25 cellular contexts compared by ENCODE assay signal in genomic region chr5:157203417-157203816, GRCh38. TPM values are rescaled to one million over a fixed set of nuclear protein-coding genes. Genes with fewer than 3 reads are reported as not detected.
A peak's percentile ranks its signal among the peaks of the same experiment; 100 is the strongest.
DNase-seq lines count a peak whose midpoint lies in the region; ATAC-seq and TF ChIP-seq lines count a peak whose summit lies in the region.
"Had no signal": no experiment of that assay in that cellular context is flagged by ENCODE, and none has a peak within 500 bp of the region (broad histone marks: within the 10 kb centered on the region; RNA-seq: fewer than 3 reads in every experiment).

No MANE protein-coding gene starts in this region.

- H3K4me1 Mint-ChIP-seq in activated CD4-positive, alpha-beta T cell treated with anti-CD3 and anti-CD28 coated beads, Interleukin-2, amount 10 ng/mL, durations not matched to agents 24 days and 14 days, result peaks cover 79% of the 10 kb centered on the region
- peaks cover 85% of the 10 kb centered on the region for H3K4me1 Mint-ChIP-seq in CD8-positive, alpha-beta T cell (ENCODE audit: low read depth)
- peaks cover 57% of the 10 kb centered on the region for H3K4me1 Mint-ChIP-seq in activated T-helper 17 cell treated with anti-CD3 and anti-CD28 coated beads, Interleukin-2, amount 50 U/mL, for 72 hours

- H3K36me3 Mint-ChIP-seq in activated CD4-positive, alpha-beta T cell treated with anti-CD3 and anti-CD28 coated beads, Interleukin-2, amount 10 ng/mL, durations not matched to agents 24 days and 14 days (ENCODE audit: low read depth), result peaks cover 78% of the 10 kb centered on the region
- peaks cover 82% of the 10 kb centered on the region for H3K36me3 Mint-ChIP-seq in CD8-positive, alpha-beta T cell
- peaks cover 100% of the 10 kb centered on the region for H3K36me3 Mint-ChIP-seq in activated T-helper 17 cell treated with anti-CD3 and anti-CD28 coated beads, Interleukin-2, amount 50 U/mL, for 72 hours (ENCODE audit: low read depth)

- peaks cover 96% of the 10 kb centered on the region for H3K4me1 ChIP-seq in CD8-positive, alpha-beta T cell (ENCODE audit: insufficient read depth, low read length)
- no peaks in the 10 kb centered on the region for H3K4me1 ChIP-seq in mucosa of descending colon (ENCODE audit: low read depth)
- H3K4me1 ChIP-seq: adrenal gland, lower lobe of right lung, psoas muscle, upper lobe of left lung had no signal

- peak overlapping the region; percentile 86 for H3K27ac Mint-ChIP-seq in activated CD4-positive, alpha-beta T cell treated with anti-CD3 and anti-CD28 coated beads, Interleukin-2, amount 10 ng/mL, durations not matched to agents 24 days and 14 days
- peak overlapping the region; percentile 92 for H3K27ac Mint-ChIP-seq in CD8-positive, alpha-beta T cell
- peak overlapping the region; percentile 84 for H3K27ac Mint-ChIP-seq in activated T-helper 17 cell treated with anti-CD3 and anti-CD28 coated beads, Interleukin-2, amount 50 U/mL, for 72 hours

- peak overlapping the region; percentile 35 for H3K4me3 ChIP-seq in CD8-positive, alpha-beta T cell (ENCODE audit: low read depth, low read length)
- H3K4me3 ChIP-seq in mucosa of descending colon, result no peak overlapping the region
- H3K4me3 ChIP-seq: adrenal gland, lower lobe of right lung, psoas muscle, upper lobe of left lung had no signal

- intact Hi-C loops in activated CD4-positive, alpha-beta T cell treated with anti-CD3 and anti-CD28 coated beads, Interleukin-2, amount 10 ng/mL, durations not matched to agents 24 days and 14 days (cut with micrococcal nuclease), result no loop called here
- intact Hi-C loops in CD8-positive, alpha-beta T cell (cut with DNase I, micrococcal nuclease), result loop anchor here in 1 of 2 experiments (1.0 kb wide), 1 partner anchor 9 kb away; no protein-coding TSS in a partner anchor
- intact Hi-C loops in mucosa of descending colon (cut with DNase I, micrococcal nuclease), result no loop called here

- no peaks in the 10 kb centered on the region for H3K9me3 ChIP-seq in CD8-positive, alpha-beta T cell (ENCODE audit: low read length)
- no peaks in the 10 kb centered on the region for H3K9me3 ChIP-seq in mucosa of descending colon
- H3K9me3 ChIP-seq: adrenal gland, psoas muscle, upper lobe of left lung had no signal

- H3K27ac ChIP-seq in CD8-positive, alpha-beta T cell (ENCODE audit: low read depth, low read length), result peak overlapping the region; percentile 34
- H3K27ac ChIP-seq: adrenal gland, brain microvascular endothelial cell, lower lobe of right lung, psoas muscle, upper lobe of left lung had no signal

- no peaks in the 10 kb centered on the region for H3K9me3 Mint-ChIP-seq in activated CD4-positive, alpha-beta T cell treated with anti-CD3 and anti-CD28 coated beads, Interleukin-2, amount 10 ng/mL, durations not matched to agents 24 days and 14 days
- H3K9me3 Mint-ChIP-seq in CD8-positive, alpha-beta T cell, result peaks cover 8% of the 10 kb centered on the region
- peaks cover 3% of the 10 kb centered on the region for H3K9me3 Mint-ChIP-seq in activated T-helper 17 cell treated with anti-CD3 and anti-CD28 coated beads, Interleukin-2, amount 50 U/mL, for 72 hours

- POLR2A ChIA-PET in CD8-positive, alpha-beta T cell (lab: Charles Lee), result interaction anchor here (0.6 to 6.0 kb wide), 18 partner anchors 9 to 70 kb away, joined by 3 to 63 read pairs (median 7); partner anchors contain the start of genes ITK and MED7

- peaks cover 20% of the 10 kb centered on the region for H3K36me3 ChIP-seq in CD8-positive, alpha-beta T cell (ENCODE audit: insufficient read depth, low read length)
- no peaks in the 10 kb centered on the region for H3K36me3 ChIP-seq in mucosa of descending colon (ENCODE audit: low read depth)
- H3K36me3 ChIP-seq: adrenal gland, brain microvascular endothelial cell, lower lobe of right lung, upper lobe of left lung had no signal

- H3K4me3 Mint-ChIP-seq in activated CD4-positive, alpha-beta T cell treated with anti-CD3 and anti-CD28 coated beads, Interleukin-2, amount 10 ng/mL, durations not matched to agents 24 days and 14 days, result peak overlapping the region; percentile 76
- peak overlapping the region; percentile 54 for H3K4me3 Mint-ChIP-seq in CD8-positive, alpha-beta T cell
- H3K4me3 Mint-ChIP-seq in activated T-helper 17 cell treated with anti-CD3 and anti-CD28 coated beads, Interleukin-2, amount 50 U/mL, for 72 hours, result peak overlapping the region; percentile 72

- H3K27me3 Mint-ChIP-seq in activated CD4-positive, alpha-beta T cell treated with anti-CD3 and anti-CD28 coated beads, Interleukin-2, amount 10 ng/mL, durations not matched to agents 24 days and 14 days, result no peaks in the 10 kb centered on the region
- no peaks in the 10 kb centered on the region for H3K27me3 Mint-ChIP-seq in CD8-positive, alpha-beta T cell (ENCODE audit: low read depth)
- H3K27me3 Mint-ChIP-seq in activated T-helper 17 cell treated with anti-CD3 and anti-CD28 coated beads, Interleukin-2, amount 50 U/mL, for 72 hours, result no peaks in the 10 kb centered on the region

- DNase-seq in activated CD4-positive, alpha-beta T cell treated with anti-CD3 and anti-CD28 coated beads, Interleukin-2, amount 10 ng/mL, durations not matched to agents 24 days and 14 days, result peak; percentile 82
- no peak for DNase-seq in activated CD4-positive, alpha-beta T cell treated with anti-CD3 and anti-CD28 coated beads for 4 hours
- peak in 2 of 7 experiments; percentile 50 to 68 for DNase-seq in CD8-positive, alpha-beta T cell
- DNase-seq in mucosa of descending colon (no peak), NCI-H1694 treated with DMSO at 0.1 percent for 48 hours (lab: John Stamatoyannopoulos, UW) (no peak), NCI-H748 treated with DMSO at 0.1 percent for 48 hours (lab: John Stamatoyannopoulos, UW) (no peak), dermis blood vessel endothelial cell (no peak)
- DNase-seq: activated CD4-positive, CD25-positive, alpha-beta regulatory T cell treated with anti-CD3 and anti-CD28 coated beads, Interleukin-2, amount 50 U/mL, for 72 hours; adrenal gland; AML-193; brain microvascular endothelial cell; Calu3; kidney; lower lobe of right lung; NCI-H1092; NCI-H2029 treated with DMSO at 0.1 percent for 48 hours; NCI-H226; NCI-H82; psoas muscle; stimulated activated CD4-positive, alpha-beta T cell treated with anti-CD3 and anti-CD28 coated beads, Interleukin-4, amount 100 ng/mL, for 1 hour; upper lobe of left lung had no signal

- CTCF ChIA-PET in CD8-positive, alpha-beta T cell (lab: Charles Lee), result interaction anchor here (0.8 to 6.0 kb wide), 8 partner anchors 8 to 54 kb away, joined by 3 to 42 read pairs (median 5); partner anchors contain the start of gene ITK

- no peaks in the 10 kb centered on the region for H3K27me3 ChIP-seq in CD8-positive, alpha-beta T cell (ENCODE audit: insufficient read depth, low read length)
- H3K27me3 ChIP-seq: adrenal gland, brain microvascular endothelial cell, upper lobe of left lung had no signal

- TF ChIP-seq CTCF in CD8-positive, alpha-beta T cell (IDR thresholded peaks at IDR 0.05), result no peak
- no peak for TF ChIP-seq CTCF in mucosa of descending colon (IDR thresholded peaks at IDR 0.05)

- ATAC-seq in CD8-positive, alpha-beta T cell, result peak; percentile 33
- no peak for ATAC-seq in activated T-helper 17 cell treated with anti-CD3 and anti-CD28 coated beads, Interleukin-2, amount 50 U/mL, for 72 hours (replicated peaks)
- ATAC-seq in mucosa of descending colon, result peak; percentile 51
- ATAC-seq: lower lobe of right lung, psoas muscle had no signal

RNA-seq across cellular contexts. Expression of gene ITK, which starts 22.8 kb away (rescaled TPM):
- total RNA-seq in activated CD4-positive, alpha-beta T cell treated with anti-CD3 and anti-CD28 coated beads, Interleukin-2, amount 10 ng/mL, durations not matched to agents 24 days and 14 days, result 230 and 237 TPM in 2 replicates
- total RNA-seq in CD8-positive, alpha-beta T cell, result 100 to 1,000 TPM; 222 to 231 TPM
- total RNA-seq in activated T-helper 17 cell treated with anti-CD3 and anti-CD28 coated beads, Interleukin-2, amount 50 U/mL, for 72 hours, result 100 to 1,000 TPM; 144 to 277 TPM
- 1 to 10 TPM; 2.6 to 5.7 (median 2.7) TPM for total RNA-seq in mucosa of descending colon
- total RNA-seq in dermis blood vessel endothelial cell, result not detected in 2 replicates
- total RNA-seq: Calu3 had no signal

RNA-seq across cellular contexts. Expression of gene GARIN3, which starts 37.4 kb away (rescaled TPM):
- 0.19 and 0.36 TPM in 2 replicates for total RNA-seq in activated CD4-positive, alpha-beta T cell treated with anti-CD3 and anti-CD28 coated beads, Interleukin-2, amount 10 ng/mL, durations not matched to agents 24 days and 14 days
- not detected for total RNA-seq in CD8-positive, alpha-beta T cell
- total RNA-seq in activated T-helper 17 cell treated with anti-CD3 and anti-CD28 coated beads, Interleukin-2, amount 50 U/mL, for 72 hours, result under 1 TPM; 0.09 to 0.85 TPM
- not detected for total RNA-seq in mucosa of descending colon
- not detected in 2 replicates for total RNA-seq in dermis blood vessel endothelial cell
- total RNA-seq: A172, adrenal gland, Calu3, kidney, lower lobe of right lung, mucosa of gallbladder, psoas muscle, skeletal muscle tissue, upper lobe of left lung had no signal

Comparison
In these comparisons a context has a peak if more than half of its experiments do, and no peak if none do; other contexts are left out.
1. RNA of gene ITK, which starts 22.8 kb away (total RNA-seq): 144 to 277 TPM in activated T-helper 17 cell treated with anti-CD3 and anti-CD28 coated beads, Interleukin-2, amount 50 U/mL, for 72 hours, 222 to 231 TPM in CD8-positive, alpha-beta T cell and 230 to 237 TPM in activated CD4-positive, alpha-beta T cell treated with anti-CD3 and anti-CD28 coated beads, Interleukin-2, amount 10 ng/mL, durations not matched to agents 24 days and 14 days; 2.6 to 5.7 TPM in mucosa of descending colon and not detected in dermis blood vessel endothelial cell; every median in the first group is over 10 times any median in the second.
2. Peak in every context shown above with its lines, with median percentiles within 50 percentile points of each other: H3K27ac Mint-ChIP-seq and H3K4me3 Mint-ChIP-seq.